25 cellular contexts compared by ENCODE assay signal in the genomic region with DNA sequence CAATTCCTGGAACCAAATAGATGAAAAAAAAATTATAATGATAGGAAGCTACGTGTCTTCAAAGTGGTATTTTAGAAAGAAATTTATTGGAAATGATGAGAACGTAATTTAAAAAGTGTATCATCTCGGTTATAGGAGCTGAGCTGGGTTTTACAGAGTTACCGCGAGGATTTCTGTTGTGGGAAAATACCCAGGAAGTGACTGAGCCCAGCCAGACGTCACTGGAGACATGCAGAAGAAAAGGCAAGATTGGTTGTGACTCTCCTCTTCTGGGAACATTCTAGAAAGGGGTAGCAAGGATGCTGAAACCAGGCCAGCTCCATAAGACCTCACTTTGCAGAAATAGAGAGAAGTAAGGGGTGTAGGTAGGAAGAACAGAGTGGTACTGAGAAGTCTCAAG.
DNase-seq lines count a peak whose midpoint lies in the region; ATAC-seq, FAIRE-seq and TF ChIP-seq lines count a peak whose summit lies in the region.
"Had no signal": no experiment of that assay in that cellular context is flagged by ENCODE, and none has a peak within 500 bp of the region (broad histone marks: within the 10 kb centered on the region; RNA-seq: fewer than 3 reads in every experiment).

No MANE protein-coding gene starts in this region.

- TF ChIP-seq CTCF in MCF 10A (IDR thresholded peaks at IDR 0.05; ENCODE audit: unreplicated experiment) (no peak), breast epithelium (IDR thresholded peaks at IDR 0.05) (no peak), K562 (IDR thresholded peaks at IDR 0.05 in 2 of 3, conservative IDR thresholded peaks at IDR 0.05 in 1 of 3; ENCODE audit: insufficient read depth in 2 of 3, low read depth in 1 of 3, low read length in 3 of 3) (no peak), fibroblast of villous mesenchyme (IDR thresholded peaks at IDR 0.05; ENCODE audit: insufficient read depth, low read depth, low read length) (no peak), pancreas (IDR thresholded peaks at IDR 0.05) (no peak)

- H3K4me2 ChIP-seq in K562 (ENCODE audit: insufficient read depth, low read length), result no peak overlapping the region

- H3K4me3 ChIP-seq in breast epithelium, result no peak overlapping the region
- no peak overlapping the region for H3K4me3 ChIP-seq in K562
- H3K4me3 ChIP-seq in fibroblast of villous mesenchyme (ENCODE audit: low read depth, low read length), result no peak overlapping the region
- H3K4me3 ChIP-seq in pancreas, result no peak overlapping the region
- H3K4me3 ChIP-seq: body of pancreas, colonic mucosa, suprapubic skin had no signal

- TF ChIP-seq POLR2A in breast epithelium (IDR thresholded peaks at IDR 0.05), result no peak
- TF ChIP-seq POLR2A in K562 (conservative IDR thresholded peaks at IDR 0.05), result no peak

- ATAC-seq in K562 (no peak), pancreas (no peak)
- ATAC-seq: activated T-cell treated with anti-CD3 and anti-CD28 coated beads, Interleukin-2, amount 50 U/mL, for 4 hours; body of pancreas; left ventricle myocardium superior had no signal

- H3K9me3 Mint-ChIP-seq in MCF 10A (ENCODE audit: unreplicated experiment), result peaks cover 7% of the 10 kb centered on the region
- H3K9me3 Mint-ChIP-seq: activated naive CD4-positive, alpha-beta T cell treated with anti-CD3 and anti-CD28 coated beads, Interleukin-2, amount 50 U/mL, for 24 hours; activated T-cell treated with anti-CD3 and anti-CD28 coated beads, Interleukin-2, amount 50 U/mL, for 4 hours; nephron had no signal

- BruUV-seq in MCF 10A (replicated peaks; lab: Mats Ljungman, UMichigan) (no TSS peak), K562 (replicated peaks; lab: Mats Ljungman, UMichigan) (no TSS peak)

- FAIRE-seq in K562 (lab: Jason Lieb, UNC) (no peak), pancreas (lab: Jason Lieb, UNC) (no peak)
- FAIRE-seq: D721Med, urothelium cell line had no signal

- no peaks in the 10 kb centered on the region for H3K36me3 ChIP-seq in breast epithelium
- no peaks in the 10 kb centered on the region for H3K36me3 ChIP-seq in K562 (ENCODE audit: control insufficient read depth, insufficient read depth, low read length)
- H3K36me3 ChIP-seq in pancreas, result no peaks in the 10 kb centered on the region
- H3K36me3 ChIP-seq: colonic mucosa, suprapubic skin had no signal

- no peaks in the 10 kb centered on the region for H3K9me1 ChIP-seq in K562 (ENCODE audit: control insufficient read depth, insufficient read depth, low read length)

- no peak overlapping the region for H3K9ac ChIP-seq in K562 (ENCODE audit: insufficient read depth in 1 of 2, low read depth in 2 of 2, low read length in 2 of 2)

- no peaks in the 10 kb centered on the region for H3K27me3 ChIP-seq in breast epithelium
- no peaks in the 10 kb centered on the region for H3K27me3 ChIP-seq in K562 (ENCODE audit: control insufficient read depth in 2 of 2, insufficient read depth in 2 of 2, low read length in 2 of 2)
- H3K27me3 ChIP-seq in pancreas, result no peaks in the 10 kb centered on the region
- H3K27me3 ChIP-seq: body of pancreas, colonic mucosa, suprapubic skin had no signal

- no peaks in the 10 kb centered on the region for H4K20me1 ChIP-seq in K562 (replicated peaks; ENCODE audit: control insufficient read depth, insufficient read depth, low read length)

- TF ChIP-seq EP300 in K562 (IDR thresholded peaks at IDR 0.05; ENCODE audit: low read length), result no peak

- H3K9me3 ChIP-seq in breast epithelium, result no peaks in the 10 kb centered on the region
- no peaks in the 10 kb centered on the region for H3K9me3 ChIP-seq in K562 (replicated peaks; ENCODE audit: control insufficient read depth, insufficient read depth, low read depth, low read length)
- no peaks in the 10 kb centered on the region for H3K9me3 ChIP-seq in pancreas
- H3K9me3 ChIP-seq: body of pancreas, colonic mucosa, suprapubic skin had no signal

- H3K36me3 Mint-ChIP-seq in MCF 10A (ENCODE audit: insufficient read depth, unreplicated experiment), result no peaks in the 10 kb centered on the region
- H3K36me3 Mint-ChIP-seq: activated naive CD4-positive, alpha-beta T cell treated with anti-CD3 and anti-CD28 coated beads, Interleukin-2, amount 50 U/mL, for 24 hours; CD14-positive monocyte had no signal

- no peaks in the 10 kb centered on the region for H3K27me3 Mint-ChIP-seq in MCF 10A (ENCODE audit: insufficient read depth, unreplicated experiment)

- peak overlapping the region; percentile 5; the same call in 1 of the 2 replicates for H2AFZ ChIP-seq in K562 (ENCODE audit: low read depth, low read length)

- no peak overlapping the region for H3K4me3 Mint-ChIP-seq in MCF 10A (ENCODE audit: unreplicated experiment)
- H3K4me3 Mint-ChIP-seq: activated naive CD4-positive, alpha-beta T cell treated with anti-CD3 and anti-CD28 coated beads, Interleukin-2, amount 50 U/mL, for 24 hours; activated T-cell treated with anti-CD3 and anti-CD28 coated beads, Interleukin-2, amount 50 U/mL, for 4 hours; CD14-positive monocyte; nephron had no signal

- POLR2A ChIA-PET in MCF 10A (lab: Yijun Ruan, JAX), result interaction anchor here (0.7 to 1.8 kb wide), 4 partner anchors 30 to 171 kb away, joined by 3 to 10 read pairs (median 4); no protein-coding TSS in a partner anchor
- POLR2A ChIA-PET in K562 (lab: Yijun Ruan, JAX), result no interaction called here

- 64% methylated on average over 6 of the region's 6 CpGs for WGBS in K562 (ENCODE audit: insufficient coverage, low coverage, missing lambda C conversion rate)
- WGBS in pancreas, 2 donors, result 75 to 76% methylated on average over 6 of the region's 6 CpGs

- TF ChIP-seq RAD21 in K562 (CRISPR knock-in tag; conservative IDR thresholded peaks at IDR 0.05 in 1 of 2, IDR thresholded peaks at IDR 0.05 in 1 of 2), result no peak

- DNase-seq in MCF 10A (ENCODE audit: unreplicated experiment) (peak; percentile 43), breast epithelium (ENCODE audit: low spot score in 2 of 2) (no peak), K562 (ENCODE audit: extremely low read depth in 1 of 4, low spot score in 3 of 4) (no peak), fibroblast of villous mesenchyme (ENCODE audit: low read depth) (peak; percentile 34), NCI-H526 (lab: John Stamatoyannopoulos, UW) (no peak), pancreas (no peak), hypothalamus (lab: John Stamatoyannopoulos, UW) (no peak), NCI-H1930 (lab: John Stamatoyannopoulos, UW) (no peak)
- DNase-seq: activated CD8-positive, alpha-beta memory T cell treated with anti-CD3 and anti-CD28 coated beads for 24 hours; activated T-cell treated with anti-CD3 and anti-CD28 coated beads, Interleukin-2, amount 50 U/mL, for 4 hours; body of pancreas; colonic mucosa; EL; head of caudate nucleus; left ventricle myocardium superior; NCI-H2171 treated with DMSO at 0.1 percent for 48 hours; NCI-H69; posterior cingulate gyrus; T-helper 9 cell had no signal

- H3K79me2 ChIP-seq in K562 (ENCODE audit: control insufficient read depth, insufficient read depth, low read length), result no peaks in the 10 kb centered on the region

- CTCF ChIA-PET in MCF 10A (lab: Yijun Ruan, JAX), result interaction anchor here (0.6 to 1.0 kb wide), 4 partner anchors 13 to 172 kb away, joined by 3 to 4 read pairs (median 3); no protein-coding TSS in a partner anchor
- CTCF ChIA-PET in K562 (lab: Yijun Ruan, JAX; ENCODE audit: low intra/inter-chr PET ratio), result no interaction called here

- intact Hi-C loops in MCF 10A (cut with micrococcal nuclease), result loop anchor here (5.0 kb wide), 1 partner anchor 41 kb away; no protein-coding TSS in a partner anchor
- intact Hi-C loops in breast epithelium (cut with DNase I; ENCODE audit: low total_unique reads), result no loop called here
- intact Hi-C loops in K562 (cut with micrococcal nuclease), result no loop called here
- intact Hi-C loops in pancreas (cut with DNase I), result no loop called here

- H3K4me1 ChIP-seq in breast epithelium, result no peaks in the 10 kb centered on the region
- peaks cover 17 to 42% of the 10 kb centered on the region in 2 experiments for H3K4me1 ChIP-seq in K562 (replicated peaks in 1 of 2; ENCODE audit: control insufficient read depth in 2 of 2, insufficient read depth in 2 of 2, low read length in 2 of 2)
- peaks cover 10 to 20% (median 14%) of the 10 kb centered on the region in 3 donors for H3K4me1 ChIP-seq in pancreas

- no peak overlapping the region for H3K27ac Mint-ChIP-seq in MCF 10A (ENCODE audit: low read depth, unreplicated experiment)
- H3K27ac Mint-ChIP-seq: activated naive CD4-positive, alpha-beta T cell treated with anti-CD3 and anti-CD28 coated beads, Interleukin-2, amount 50 U/mL, for 24 hours; CD14-positive monocyte; nephron had no signal

- H3K27ac ChIP-seq in breast epithelium (no peak overlapping the region), K562 (ENCODE audit: extremely low read depth, low read depth, low read length) (no peak overlapping the region), pancreas (no peak overlapping the region)
- H3K27ac ChIP-seq: body of pancreas, colonic mucosa, suprapubic skin had no signal

- in situ Hi-C loops in K562 (cut with MboI), result no loop called here

- peaks cover 25% of the 10 kb centered on the region for H3K4me1 Mint-ChIP-seq in MCF 10A (ENCODE audit: insufficient read depth, unreplicated experiment)
- H3K4me1 Mint-ChIP-seq: activated naive CD4-positive, alpha-beta T cell treated with anti-CD3 and anti-CD28 coated beads, Interleukin-2, amount 50 U/mL, for 24 hours had no signal

TF ChIP-seq in K562, 482 proteins besides CTCF, POLR2A, EP300 and RAD21 (continues in another document):
- TF ChIP-seq ZKSCAN3 (CRISPR knock-in tag; IDR thresholded peaks at IDR 0.05) (no peak), KLF13 (tag; IDR thresholded peaks at IDR 0.05; ENCODE audit: borderline replicate concordance, low read depth) (no peak), TEAD4 (IDR thresholded peaks at IDR 0.05; ENCODE audit: low read length) (no peak), TEAD4 (CRISPR knock-in tag; IDR thresholded peaks at IDR 0.05; ENCODE audit: borderline replicate concordance) (no peak), ZNF324 (CRISPR knock-in tag; IDR thresholded peaks at IDR 0.05) (no peak), FOXK1 (CRISPR knock-in tag; IDR thresholded peaks at IDR 0.05; ENCODE audit: borderline replicate concordance) (no peak), PPARD (CRISPR knock-in tag; IDR thresholded peaks at IDR 0.05) (no peak), TFAM (CRISPR knock-in tag; conservative IDR thresholded peaks at IDR 0.05) (no peak)
- TF ChIP-seq, protein P1, sequence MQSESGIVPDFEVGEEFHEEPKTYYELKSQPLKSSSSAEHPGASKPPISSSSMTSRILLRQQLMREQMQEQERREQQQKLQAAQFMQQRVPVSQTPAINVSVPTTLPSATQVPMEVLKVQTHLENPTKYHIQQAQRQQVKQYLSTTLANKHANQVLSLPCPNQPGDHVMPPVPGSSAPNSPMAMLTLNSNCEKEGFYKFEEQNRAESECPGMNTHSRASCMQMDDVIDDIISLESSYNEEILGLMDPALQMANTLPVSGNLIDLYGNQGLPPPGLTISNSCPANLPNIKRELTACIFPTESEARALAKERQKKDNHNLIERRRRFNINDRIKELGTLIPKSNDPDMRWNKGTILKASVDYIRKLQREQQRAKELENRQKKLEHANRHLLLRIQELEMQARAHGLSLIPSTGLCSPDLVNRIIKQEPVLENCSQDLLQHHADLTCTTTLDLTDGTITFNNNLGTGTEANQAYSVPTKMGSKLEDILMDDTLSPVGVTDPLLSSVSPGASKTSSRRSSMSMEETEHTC (IDR thresholded peaks at IDR 0.05), result no peak

Comparison
In these comparisons a context has a peak if more than half of its experiments do, and no peak if none do; other contexts are left out.
1. DNase-seq: peak in MCF 10A (single experiment) and fibroblast of villous mesenchyme (single experiment); none in breast epithelium (0 of 2), K562 (0 of 4), NCI-H526 (0 of 2), pancreas (0 of 6), hypothalamus (0 of 51) and NCI-H1930 (0 of 2).